12 cellular contexts compared by ENCODE assay signal in the genomic region with DNA sequence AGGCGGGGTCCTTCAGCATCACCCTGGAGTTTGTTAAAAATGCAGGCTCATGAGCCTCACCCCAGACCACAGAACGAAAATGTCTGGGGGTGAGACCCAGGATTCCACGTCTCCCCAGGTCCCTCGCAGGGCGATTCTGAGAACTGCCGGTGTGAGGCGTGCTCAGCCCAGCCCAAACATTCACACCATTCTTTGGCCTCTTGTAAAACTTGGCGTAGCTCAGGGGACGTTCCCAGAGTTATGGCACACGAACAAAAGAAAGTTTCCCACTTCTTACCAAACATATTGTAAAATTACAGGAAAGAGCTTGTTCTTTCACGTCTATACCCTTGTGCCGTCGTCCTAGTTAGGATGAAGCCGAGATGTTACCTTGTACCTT. TPM values are rescaled to one million over a fixed set of nuclear protein-coding genes. Genes with fewer than 3 reads are reported as not detected.
A peak's percentile ranks its signal among the peaks of the same experiment; 100 is the strongest.
DNase-seq lines count a peak whose midpoint lies in the region; ATAC-seq and TF ChIP-seq lines count a peak whose summit lies in the region.
"Had no signal": no experiment of that assay in that cellular context is flagged by ENCODE, and none has a peak within 500 bp of the region (broad histone marks: within the 10 kb centered on the region; RNA-seq: fewer than 3 reads in every experiment).

No MANE protein-coding gene starts in this region.

- H3K27me3 ChIP-seq in H9 (ENCODE audit: insufficient read depth, low read length): no peaks in the 10 kb centered on the region
- H3K27me3 ChIP-seq in smooth muscle cell (ENCODE audit: low read depth): no peaks in the 10 kb centered on the region
- H3K27me3 ChIP-seq: right lobe of liver had no signal

- peaks cover 34% of the 10 kb centered on the region for H3F3A ChIP-seq in smooth muscle cell (ENCODE audit: low read depth)

- H3K9ac ChIP-seq in H9 (ENCODE audit: extremely low read depth, insufficient read length, low read length) (no peak overlapping the region), smooth muscle cell (ENCODE audit: low read depth) (peak overlapping the region; percentile 57)

- H3K4me3 ChIP-seq in smooth muscle cell: no peak overlapping the region
- H3K4me3 ChIP-seq: right lobe of liver had no signal

- no peaks in the 10 kb centered on the region for H3K36me3 ChIP-seq in smooth muscle cell (ENCODE audit: low read depth)
- H3K36me3 ChIP-seq: right lobe of liver had no signal

- no peaks in the 10 kb centered on the region for H4K20me1 ChIP-seq in H9 (ENCODE audit: control insufficient read depth, insufficient read depth, insufficient read length)
- peaks cover 95% of the 10 kb centered on the region for H4K20me1 ChIP-seq in smooth muscle cell (ENCODE audit: low read depth)

- H3K9me3 ChIP-seq in H9 (ENCODE audit: control insufficient read depth, low read depth, low read length) (no peaks in the 10 kb centered on the region), smooth muscle cell (replicated peaks; ENCODE audit: low read depth) (no peaks in the 10 kb centered on the region)
- H3K9me3 ChIP-seq: right lobe of liver had no signal

- no peak overlapping the region for H2BK5ac ChIP-seq in H9 (ENCODE audit: insufficient read length, low read length)

- no peak overlapping the region for H3K14ac ChIP-seq in H9 (ENCODE audit: insufficient read depth, low read length)

- H2BK20ac ChIP-seq in H9 (ENCODE audit: low read depth, low read length, poor library complexity, severe bottlenecking): no peak overlapping the region

- no CpG with 5 or more reads among the region's 14 CpGs for WGBS in H9 (ENCODE audit: extremely low coverage, insufficient read length, low lambda C conversion rate)
- WGBS in smooth muscle cell (ENCODE audit: low lambda C conversion rate): 49% methylated on average over 14 of the region's 14 CpGs

- H3K4me1 Mint-ChIP-seq in H9: peaks cover 39 to 50% of the 10 kb centered on the region in 2 experiments

- intact Hi-C loops in left ventricle myocardium superior (cut with micrococcal nuclease): no loop called here

- no peak for TF ChIP-seq POLR2A in GM18505 (IDR thresholded peaks at IDR 0.05; ENCODE audit: borderline replicate concordance, extremely low read depth, insufficient read depth, insufficient read length)

- H3K18ac ChIP-seq in H9 (ENCODE audit: insufficient read length, low read depth, low read length): no peak overlapping the region

- H3K4ac ChIP-seq in H9 (ENCODE audit: low read depth, low read length): no peak overlapping the region

- H3K9me3 Mint-ChIP-seq in H9: no peaks in the 10 kb centered on the region; a peak in 3 of 5 replicates

- no peak overlapping the region for H3K56ac ChIP-seq in H9 (ENCODE audit: insufficient read length, low read depth, low read length)

- no peak overlapping the region for H4K91ac ChIP-seq in H9 (ENCODE audit: insufficient read length, low read depth, low read length)

- H3T11ph ChIP-seq in H9 (ENCODE audit: low read length): no peak overlapping the region

- H3K27ac ChIP-seq in H9 (ENCODE audit: insufficient read length, low read depth, low read length): no peak overlapping the region
- peak overlapping the region; percentile 97 for H3K27ac ChIP-seq in smooth muscle cell (ENCODE audit: low read depth)

- no peak overlapping the region for H3K23ac ChIP-seq in H9 (ENCODE audit: insufficient read length, low read depth, low read length)

- no peaks in the 10 kb centered on the region for H3K79me1 ChIP-seq in H9 (ENCODE audit: insufficient read depth, low read depth, low read length, poor library complexity, severe bottlenecking)

- ATAC-seq in left ventricle myocardium superior: peak; percentile 69
- no peak for ATAC-seq in GM18505 (IDR thresholded peaks at IDR 0.05; ENCODE audit: unreplicated experiment)
- no peak for ATAC-seq in GM21528 (IDR thresholded peaks at IDR 0.05; ENCODE audit: low FRiP score, unreplicated experiment)

- no peak overlapping the region; a peak in 1 of 7 replicates for H3K27ac Mint-ChIP-seq in H9

- H3K79me2 ChIP-seq in H9 (ENCODE audit: insufficient read depth, low read length): no peaks in the 10 kb centered on the region
- H3K79me2 ChIP-seq in smooth muscle cell (ENCODE audit: low read depth): peaks cover 96% of the 10 kb centered on the region

- H2BK12ac ChIP-seq in H9 (ENCODE audit: insufficient read length, low read depth, low read length): no peak overlapping the region

- H3K4me3 Mint-ChIP-seq in H9: no peak overlapping the region

- H3K27me3 Mint-ChIP-seq in H9 (ENCODE audit: low read depth): no peaks in the 10 kb centered on the region

- no peak overlapping the region for H2BK15ac ChIP-seq in H9 (ENCODE audit: low read depth, low read length)

- no peaks in the 10 kb centered on the region for H3K23me2 ChIP-seq in H9 (ENCODE audit: insufficient read length, low read depth, low read length, poor library complexity, severe bottlenecking)

- H4K8ac ChIP-seq in H9 (replicated peaks; ENCODE audit: insufficient read length, low read depth, low read length): no peak overlapping the region

- H3K4me2 ChIP-seq in H9 (ENCODE audit: insufficient read depth, insufficient read length, low read length) (no peak overlapping the region), smooth muscle cell (peak overlapping the region; percentile 55)

- H2BK120ac ChIP-seq in H9 (ENCODE audit: low read depth, low read length, poor library complexity, severe bottlenecking): no peak overlapping the region

- H2AK5ac ChIP-seq in H9 (ENCODE audit: insufficient read length, low read length): no peak overlapping the region

- no peak overlapping the region for H2AFZ ChIP-seq in H9 (ENCODE audit: low read length)
- no peak overlapping the region for H2AFZ ChIP-seq in smooth muscle cell (ENCODE audit: low read depth)

- TF ChIP-seq CTCF in H9 (conservative IDR thresholded peaks at IDR 0.05) (peak; percentile 34; the same call in 2 of the 3 replicates), smooth muscle cell (IDR thresholded peaks at IDR 0.05; ENCODE audit: borderline replicate concordance, insufficient read depth, poor library complexity, severe bottlenecking) (no peak)

- no peak for DNase-seq in H9
- DNase-seq in astrocyte of the hippocampus (ENCODE audit: low read depth, low spot score): peak; percentile 87
- peak; percentile 59 for DNase-seq in left ventricle myocardium superior
- no peak for DNase-seq in smooth muscle cell (lab: John Stamatoyannopoulos, UW; ENCODE audit: unreplicated experiment)
- no peak for DNase-seq in NK-92 treated with Interleukin-12 subunit alpha and Interleukin-12 subunit beta, amount 100 ng/mL, for 24 hours (lab: John Stamatoyannopoulos, UW)
- no peak for DNase-seq in AML-193 (lab: John Stamatoyannopoulos, UW)
- DNase-seq: IMR-90, right lobe of liver had no signal

- no peak overlapping the region for H4K5ac ChIP-seq in H9 (ENCODE audit: insufficient read length, low read depth, low read length)

- peaks cover 0 to 13% (median 11%) of the 10 kb centered on the region in 3 experiments; a peak in 5 of 7 replicates for H3K36me3 Mint-ChIP-seq in H9 (ENCODE audit: insufficient read depth in 1 of 3, low read depth in 3 of 3)

- H3K4me1 ChIP-seq in H9 (ENCODE audit: insufficient read depth, low read length): peaks cover 9% of the 10 kb centered on the region; the same call in 1 of the 2 replicates
- peaks cover 22% of the 10 kb centered on the region for H3K4me1 ChIP-seq in smooth muscle cell (ENCODE audit: low read depth)

RNA-seq across cellular contexts. Expression of a gene that starts 12.9 kb away (rescaled TPM):
- total RNA-seq in H9 (2021): 92.1 and 92.4 TPM in 2 replicates
- 360 TPM for total RNA-seq in left ventricle myocardium superior
- 647 and 726 TPM in 2 replicates for total RNA-seq in smooth muscle cell
- 1,194 and 1,373 TPM in 2 replicates for polyA plus RNA-seq in smooth muscle cell

RNA-seq across cellular contexts. Expression of a gene that starts 47.9 kb away (rescaled TPM):
- total RNA-seq in H9 (2021): 1.1 and 1.7 TPM in 2 replicates
- 0.32 TPM for total RNA-seq in left ventricle myocardium superior
- 1.1 and 2.6 TPM in 2 replicates for total RNA-seq in smooth muscle cell
- polyA plus RNA-seq in smooth muscle cell: 1.3 and 3.6 TPM in 2 replicates
- total RNA-seq: activated CD8-positive, alpha-beta memory T cell treated with anti-CD3 and anti-CD28 coated beads for 36 hours; temporal lobe had no signal
- polyA plus RNA-seq: IMR-90 had no signal

Comparison
In these comparisons a context has a peak if more than half of its experiments do, and no peak if none do; other contexts are left out.
1. DNase-seq: peak in astrocyte of the hippocampus (single experiment) and left ventricle myocardium superior (single experiment); none in H9 (single experiment), smooth muscle cell (single experiment), NK-92 treated with Interleukin-12 subunit alpha and Interleukin-12 subunit beta, amount 100 ng/mL, for 24 hours (single experiment) and AML-193 (0 of 2).